1 cellular context compared by ENCODE assay signal in genomic region chr1:109785446-109786106, GRCh38.
TF ChIP-seq lines count a peak whose summit lies in the region.

No MANE protein-coding gene starts in this region.

TF ChIP-seq in H1, 55 proteins besides CTCF, POLR2A, EP300 and RAD21:
- TF ChIP-seq KDM4A (IDR thresholded peaks at IDR 0.05; ENCODE audit: low read depth, low read length, severe bottlenecking) (no peak), SRF (IDR thresholded peaks at IDR 0.05; ENCODE audit: low read depth, low read length) (no peak), MAX (IDR thresholded peaks at IDR 0.05) (no peak), CBX5 (IDR thresholded peaks at IDR 0.05; ENCODE audit: low read depth, low read length) (no peak), RBBP5 (IDR thresholded peaks at IDR 0.05; ENCODE audit: borderline replicate concordance, low read depth, low read length) (no peak), BCL11A (IDR thresholded peaks at IDR 0.05; ENCODE audit: low read depth in 2 of 2, low read length in 2 of 2) (no peak), KDM1A (IDR thresholded peaks at IDR 0.05; ENCODE audit: borderline replicate concordance, low read length) (no peak)
